ENCODE assay signal across 25 cellular contexts in genomic region chr17:8003594-8004181, GRCh38. TPM values are rescaled to one million over a fixed set of nuclear protein-coding genes. Genes with fewer than 3 reads are reported as not detected.
DNase-seq lines count a peak whose midpoint lies in the region; ATAC-seq, FAIRE-seq and TF ChIP-seq lines count a peak whose summit lies in the region.
"Had no signal": no experiment of that assay in that cellular context is flagged by ENCODE, and none has a peak within 500 bp of the region (broad histone marks: within the 10 kb centered on the region; RNA-seq: fewer than 3 reads in every experiment).

No MANE protein-coding gene starts in this region.

- TF ChIP-seq POLR2A in breast epithelium (IDR thresholded peaks at IDR 0.05) (no peak), endothelial cell of umbilical vein (IDR thresholded peaks at IDR 0.05; ENCODE audit: low read depth, low read length) (no peak), stomach (IDR thresholded peaks at IDR 0.05) (no peak), erythroblast (IDR thresholded peaks at IDR 0.05; ENCODE audit: low read length) (no peak)

- no peak for FAIRE-seq in endothelial cell of umbilical vein (lab: Jason Lieb, UNC)
- FAIRE-seq: HepG2 had no signal

- H3K9ac ChIP-seq in endothelial cell of umbilical vein (replicated peaks; ENCODE audit: extremely low read depth, insufficient read depth, low read length) = no peak overlapping the region

- no peaks in the 10 kb centered on the region for H3K9me3 ChIP-seq in breast epithelium
- H3K9me3 ChIP-seq in endothelial cell of umbilical vein (replicated peaks; ENCODE audit: control insufficient read depth, insufficient read depth, low read length) = no peaks in the 10 kb centered on the region
- no peaks in the 10 kb centered on the region for H3K9me3 ChIP-seq in stomach
- H3K9me3 ChIP-seq: adrenal gland, BE2C, transverse colon had no signal

- no peak overlapping the region for H3K4me2 ChIP-seq in endothelial cell of umbilical vein (ENCODE audit: insufficient read depth, low read length)

- H3K4me3 ChIP-seq in breast epithelium = peak overlapping the region in 2 of 3 donors; percentile 44 to 61
- H3K4me3 ChIP-seq in endothelial cell of umbilical vein (replicated peaks in 1 of 3; ENCODE audit: insufficient read depth in 1 of 3, low read depth in 1 of 3, low read length in 3 of 3) = no peak overlapping the region
- peak overlapping the region in 3 of 4 donors; percentile 31 to 46 (median 33) for H3K4me3 ChIP-seq in stomach

- TF ChIP-seq CTCF in breast epithelium (IDR thresholded peaks at IDR 0.05) (no peak), MCF 10A (IDR thresholded peaks at IDR 0.05; ENCODE audit: unreplicated experiment) (no peak), endothelial cell of umbilical vein (IDR thresholded peaks at IDR 0.05; ENCODE audit: extremely low read depth in 1 of 2, insufficient read depth in 1 of 2, low read depth in 1 of 2, low read length in 2 of 2) (no peak), mesothelial cell of epicardium (IDR thresholded peaks at IDR 0.05; ENCODE audit: unreplicated experiment) (no peak), stomach (IDR thresholded peaks at IDR 0.05) (no peak)

- DNase-seq in breast epithelium (ENCODE audit: low spot score in 2 of 2) (no peak), MCF 10A (ENCODE audit: unreplicated experiment) (no peak), endothelial cell of umbilical vein (ENCODE audit: low read depth, low spot score) (no peak), mesothelial cell of epicardium (ENCODE audit: low spot score in 2 of 2, unreplicated experiment in 2 of 2) (no peak), stomach (no peak), middle frontal gyrus (ENCODE audit: extremely low spot score, low spot score) (no peak), erythroblast (lab: John Stamatoyannopoulos, UW) (no peak)
- DNase-seq: 8988T; activated CD4-positive, alpha-beta T cell treated with anti-CD3 and anti-CD28 coated beads for 4 hours; activated CD8-positive, alpha-beta memory T cell treated with anti-CD3 and anti-CD28 coated beads, Interleukin-2, amount 50 U/mL, for 4 hours; activated gamma-delta T cell; BE2C; effector CD8-positive, alpha-beta T cell; hypothalamus; left colon; NCI-H1694 treated with DMSO at 0.1 percent for 48 hours; NCI-H226; stimulated activated CD4-positive, alpha-beta T cell treated with anti-CD3 and anti-CD28 coated beads, Interleukin-12 subunit alpha, Interleukin-12 subunit beta, amount 100 ng/mL, for 4 hours; transverse colon had no signal

- peaks cover 0 to 5% of the 10 kb centered on the region in 2 donors for H3K4me1 ChIP-seq in breast epithelium
- H3K4me1 ChIP-seq in endothelial cell of umbilical vein (ENCODE audit: control insufficient read depth, extremely low read depth, insufficient read depth, low read length) = no peaks in the 10 kb centered on the region
- H3K4me1 ChIP-seq in stomach = peaks cover 18 to 23% (median 19%) of the 10 kb centered on the region in 4 donors
- H3K4me1 ChIP-seq: BE2C had no signal

- BruUV-seq in MCF 10A (replicated peaks; lab: Mats Ljungman, UMichigan) = no TSS peak
- no TSS peak for BruUV-seq in endothelial cell of umbilical vein (replicated peaks; lab: Mats Ljungman, UMichigan)

- H2AFZ ChIP-seq in endothelial cell of umbilical vein (ENCODE audit: low read depth, low read length) = no peak overlapping the region

- H3K27me3 ChIP-seq in breast epithelium (peaks cover 5 to 27% of the 10 kb centered on the region in 2 donors), endothelial cell of umbilical vein (ENCODE audit: control insufficient read depth in 2 of 2, insufficient read depth in 2 of 2, low read length in 2 of 2) (peaks cover 49 to 57% of the 10 kb centered on the region in 2 experiments), stomach (peaks cover 16 to 85% (median 32%) of the 10 kb centered on the region in 3 donors)

- no peak for ATAC-seq in GM18870 (IDR thresholded peaks at IDR 0.05; ENCODE audit: unreplicated experiment)
- ATAC-seq: HepG2, left colon, SK-N-SH treated with all-trans-retinoic acid at 6 μM for 48 hours had no signal

- H3K9me1 ChIP-seq in endothelial cell of umbilical vein (replicated peaks; ENCODE audit: control insufficient read depth, extremely low read depth, insufficient read depth, low read length) = no peaks in the 10 kb centered on the region

- H3K4me1 Mint-ChIP-seq in MCF 10A (ENCODE audit: insufficient read depth, unreplicated experiment) (peaks cover 16% of the 10 kb centered on the region), mesothelial cell of epicardium (no peaks in the 10 kb centered on the region)

- H3K27me3 Mint-ChIP-seq in MCF 10A (ENCODE audit: insufficient read depth, unreplicated experiment) = peaks cover 13% of the 10 kb centered on the region
- peaks cover 76% of the 10 kb centered on the region for H3K27me3 Mint-ChIP-seq in mesothelial cell of epicardium (ENCODE audit: low read depth)

- dilution Hi-C loops in endothelial cell of umbilical vein (cut with MboI; ENCODE audit: extremely low pct_ligation_motif_present, low sequenced_read_pairs) = no loop called here

- H3K79me2 ChIP-seq in endothelial cell of umbilical vein (ENCODE audit: control insufficient read depth, insufficient read depth, low read length) = no peaks in the 10 kb centered on the region

- H3K36me3 Mint-ChIP-seq in MCF 10A (ENCODE audit: insufficient read depth, unreplicated experiment) = peaks cover 6% of the 10 kb centered on the region
- no peaks in the 10 kb centered on the region for H3K36me3 Mint-ChIP-seq in mesothelial cell of epicardium

- no peaks in the 10 kb centered on the region for H4K20me1 ChIP-seq in endothelial cell of umbilical vein (replicated peaks; ENCODE audit: control insufficient read depth, extremely low read depth, insufficient read depth, low read length)

- POLR2A ChIA-PET in MCF 10A (lab: Yijun Ruan, JAX) (interaction anchor here (1.0 kb wide), 1 partner anchor 11 kb away, joined by 4 read pairs; no protein-coding TSS in a partner anchor), endothelial cell of umbilical vein (lab: Charles Lee) (no interaction called here)

- H3K27ac Mint-ChIP-seq in MCF 10A (ENCODE audit: low read depth, unreplicated experiment) = no peak overlapping the region
- H3K27ac Mint-ChIP-seq in mesothelial cell of epicardium = no peak overlapping the region

- CTCF ChIA-PET in MCF 10A (lab: Yijun Ruan, JAX) (interaction anchor here (0.6 to 2.6 kb wide), 4 partner anchors 13 to 53 kb away, joined by 3 to 11 read pairs (median 3); no protein-coding TSS in a partner anchor), endothelial cell of umbilical vein (lab: Charles Lee) (interaction anchor here (2.5 kb wide), 1 partner anchor 14 kb away, joined by 10 read pairs; no protein-coding TSS in a partner anchor)

- intact Hi-C loops in breast epithelium (cut with DNase I; ENCODE audit: low total_unique reads) (no loop called here), MCF 10A (cut with micrococcal nuclease) (no loop called here), endothelial cell of umbilical vein (cut with micrococcal nuclease) (loop anchor here (5.0 kb wide), 1 partner anchor 399 kb away; no protein-coding TSS in a partner anchor), stomach (cut with DNase I; ENCODE audit: low total_unique reads) (no loop called here)

- H3K27ac ChIP-seq in breast epithelium (no peak overlapping the region), endothelial cell of umbilical vein (ENCODE audit: insufficient read depth, low read depth, low read length) (no peak overlapping the region), stomach (no peak overlapping the region)
- H3K27ac ChIP-seq: adrenal gland, transverse colon had no signal

- no peaks in the 10 kb centered on the region for H3K9me3 Mint-ChIP-seq in MCF 10A (ENCODE audit: unreplicated experiment)
- no peaks in the 10 kb centered on the region for H3K9me3 Mint-ChIP-seq in mesothelial cell of epicardium
- H3K9me3 Mint-ChIP-seq: central memory CD8-positive, alpha-beta T cell had no signal

- H3K4me3 Mint-ChIP-seq in MCF 10A (ENCODE audit: unreplicated experiment) (no peak overlapping the region), mesothelial cell of epicardium (peak overlapping the region; percentile 28)
- H3K4me3 Mint-ChIP-seq: central memory CD8-positive, alpha-beta T cell had no signal

- no peak for TF ChIP-seq EP300 in stomach (IDR thresholded peaks at IDR 0.05)

- 46 to 61% (median 48%) methylated on average over 33 to 44 of the region's 44 CpGs for WGBS in stomach, 5 donors

- H3K36me3 ChIP-seq in breast epithelium (no peaks in the 10 kb centered on the region), endothelial cell of umbilical vein (ENCODE audit: control insufficient read depth in 2 of 2, extremely low read depth in 1 of 2, insufficient read depth in 2 of 2, low read length in 2 of 2) (no peaks in the 10 kb centered on the region), stomach (no peaks in the 10 kb centered on the region)
- H3K36me3 ChIP-seq: adrenal gland, BE2C, transverse colon had no signal

RNA-seq across cellular contexts. Expression of gene GUCY2D, which starts 1.3 kb away (rescaled TPM):
- under 1 TPM in 1 of 3 donors, not detected in 2; 0.15 TPM for total RNA-seq in breast epithelium
- not detected in 2 replicates for total RNA-seq in MCF 10A (2022)
- not detected in 2 replicates for total RNA-seq in endothelial cell of umbilical vein
- polyA plus RNA-seq in endothelial cell of umbilical vein = not detected in 2 replicates
- not detected in 2 replicates for polyA plus RNA-seq in endothelial cell of umbilical vein (2011; cell fraction: cytosol; rRNA removed)
- not detected in 2 replicates for polyA plus RNA-seq in endothelial cell of umbilical vein (2011; cell fraction: nucleus; rRNA removed)
- polyA plus RNA-seq in endothelial cell of umbilical vein (2012) = not detected in 2 replicates
- polyA minus RNA-seq in endothelial cell of umbilical vein = not detected in 2 replicates
- polyA minus RNA-seq in endothelial cell of umbilical vein (2011; cell fraction: cytosol; rRNA and poly(A)+ RNA removed) = not detected
- polyA minus RNA-seq in endothelial cell of umbilical vein (2011; cell fraction: nucleus; rRNA and poly(A)+ RNA removed) = not detected in 2 replicates
- 0.34 to 0.75 TPM (median 0.69 TPM) in 3 replicates for total RNA-seq in mesothelial cell of epicardium
- total RNA-seq in stomach = not detected
- polyA plus RNA-seq in stomach = under 1 TPM in 1 of 3 donors, not detected in 2; 0.25 TPM
- total RNA-seq: adrenal gland, HepG2, left colon, M059J had no signal
- polyA plus RNA-seq: adrenal gland, HepG2 had no signal

RNA-seq across cellular contexts. Expression of gene ALOX15B, which starts 35.2 kb away (rescaled TPM):
- total RNA-seq in breast epithelium = 10 to 100 TPM in 2 of 3 donors, 1 to 10 TPM in 1; 3.3 to 38.3 (median 12.3) TPM
- total RNA-seq in MCF 10A (2022) = 18.5 and 27.6 TPM in 2 replicates
- not detected in 2 replicates for total RNA-seq in endothelial cell of umbilical vein
- polyA plus RNA-seq in endothelial cell of umbilical vein = not detected in 2 replicates
- polyA plus RNA-seq in endothelial cell of umbilical vein (2011; cell fraction: cytosol; rRNA removed) = not detected in 2 replicates
- polyA plus RNA-seq in endothelial cell of umbilical vein (2011; cell fraction: nucleus; rRNA removed) = not detected in 2 replicates
- polyA plus RNA-seq in endothelial cell of umbilical vein (2012) = not detected in 2 replicates
- polyA minus RNA-seq in endothelial cell of umbilical vein = not detected in 2 replicates
- not detected for polyA minus RNA-seq in endothelial cell of umbilical vein (2011; cell fraction: cytosol; rRNA and poly(A)+ RNA removed)
- polyA minus RNA-seq in endothelial cell of umbilical vein (2011; cell fraction: nucleus; rRNA and poly(A)+ RNA removed) = not detected in 2 replicates
- 0.09 TPM in 1 of 3 replicates, not detected in the others for total RNA-seq in mesothelial cell of epicardium
- total RNA-seq in stomach = 1 to 10 TPM in 4 of 5 donors, not detected in 1; 1.5 to 7.0 (median 2.6) TPM
- 10 to 100 TPM in 1 of 3 donors, 1 to 10 TPM in 2; 2.4 to 10.5 (median 3.1) TPM for polyA plus RNA-seq in stomach
- total RNA-seq: HepG2, M059J had no signal
- polyA plus RNA-seq: HepG2 had no signal

Comparison
In these comparisons a context has a peak if more than half of its experiments do, and no peak if none do; other contexts are left out.
1. H3K4me3 ChIP-seq: peak in breast epithelium (2 of 3) and stomach (3 of 4); none in endothelial cell of umbilical vein (0 of 3).